Comparison of ENCODE assay signal across 15 cellular contexts in genomic region chr7:26937956-26938623, GRCh38.
DNase-seq lines count a peak whose midpoint lies in the region; ATAC-seq lines count a peak whose summit lies in the region.
"Had no signal": no experiment of that assay in that cellular context is flagged by ENCODE, and none has a peak within 500 bp of the region (broad histone marks: within the 10 kb centered on the region; RNA-seq: fewer than 3 reads in every experiment).

No MANE protein-coding gene starts in this region.

- peak; percentile 5 for DNase-seq in Daoy (ENCODE audit: low read depth)
- peak; percentile 19 for DNase-seq in HCEC 1CT
- DNase-seq in RPMI7951 (ENCODE audit: low read depth), result peak; percentile 10
- DNase-seq in kidney tubule cell (ENCODE audit: low spot score), result peak; percentile 77
- no peak for DNase-seq in activated CD4-positive, alpha-beta T cell treated with anti-CD3 and anti-CD28 coated beads for 48 hours
- DNase-seq in UCSD-AML1 (lab: John Stamatoyannopoulos, UW; ENCODE audit: unreplicated experiment), result no peak
- no peak for DNase-seq in cerebellar cortex (ENCODE audit: low spot score)
- DNase-seq: activated CD4-positive, alpha-beta T cell treated with anti-CD3 and anti-CD28 coated beads, Interleukin-2, amount 50 U/mL, for 48 hours; activated T-cell treated with anti-CD3 and anti-CD28 coated beads, Interleukin-2, amount 50 U/mL, for 1 hour; dermis blood vessel endothelial cell; esophagus squamous epithelium; NCI-H1092 treated with DMSO at 0.1 percent for 48 hours; nucleus accumbens; stimulated activated CD4-positive, alpha-beta T cell treated with anti-CD3 and anti-CD28 coated beads, Interleukin-4, amount 100 ng/mL, for 24 hours had no signal

- no peak for ATAC-seq in GM18870 (IDR thresholded peaks at IDR 0.05; ENCODE audit: unreplicated experiment)

Comparison
In these comparisons a context has a peak if more than half of its experiments do, and no peak if none do; other contexts are left out.
1. DNase-seq: peak in Daoy (single experiment), HCEC 1CT (single experiment), RPMI7951 (single experiment) and kidney tubule cell (single experiment); none in activated CD4-positive, alpha-beta T cell treated with anti-CD3 and anti-CD28 coated beads for 48 hours (single experiment), UCSD-AML1 (single experiment) and cerebellar cortex (single experiment).